1 cellular context compared by ENCODE assay signal in genomic region chr6:28335564-28336283, GRCh38.
A peak's percentile ranks its signal among the peaks of the same experiment; 100 is the strongest.
TF ChIP-seq lines count a peak whose summit lies in the region.

Gene ZSCAN31, minus strand, starts transcription at chr6:28336148. Its CDS starts 6,465 bp downstream, at chr6:28329683.

TF ChIP-seq in HEK293, 187 proteins besides CTCF, POLR2A, EP300 and RAD21 (continued from another document):
- TF ChIP-seq ZNF76 (tag by site-specific recombination; IDR thresholded peaks at IDR 0.05; ENCODE audit: borderline replicate concordance, low read depth) (0 out of 2 replicates have a peak, but pooled peaks have one; percentile 8), ZNF239 (tag by site-specific recombination; IDR thresholded peaks at IDR 0.05) (no peak), ZNF654 (tag by site-specific recombination; IDR thresholded peaks at IDR 0.05; ENCODE audit: low read depth) (peak; percentile 23; the same call in 1 of the 2 replicates), ZNF571 (tag by site-specific recombination; IDR thresholded peaks at IDR 0.05) (no peak), ZNF473 (tag by site-specific recombination; IDR thresholded peaks at IDR 0.05) (no peak), EGR2 (tag by site-specific recombination; IDR thresholded peaks at IDR 0.05; ENCODE audit: low read depth) (peak; percentile 89), ZNF433 (tag by site-specific recombination; IDR thresholded peaks at IDR 0.05; ENCODE audit: low read depth) (no peak), SCRT1 (tag by site-specific recombination; IDR thresholded peaks at IDR 0.05; ENCODE audit: borderline replicate concordance) (no peak), ZNF140 (tag by site-specific recombination; IDR thresholded peaks at IDR 0.05) (no peak), ZNF184 (tag by site-specific recombination; IDR thresholded peaks at IDR 0.05) (no peak; the same call in 1 of the 2 replicates), MYNN (tag by site-specific recombination; IDR thresholded peaks at IDR 0.05; ENCODE audit: borderline replicate concordance) (no peak), ZNF585B (tag by site-specific recombination; IDR thresholded peaks at IDR 0.05) (no peak), ZNF354C (tag by site-specific recombination; IDR thresholded peaks at IDR 0.05; ENCODE audit: borderline replicate concordance, low read depth) (no peak), ZNF394 (tag by site-specific recombination; IDR thresholded peaks at IDR 0.05; ENCODE audit: borderline replicate concordance) (0 out of 2 replicates have a peak, but pooled peaks have one; percentile 47)
- TF ChIP-seq, protein P1, sequence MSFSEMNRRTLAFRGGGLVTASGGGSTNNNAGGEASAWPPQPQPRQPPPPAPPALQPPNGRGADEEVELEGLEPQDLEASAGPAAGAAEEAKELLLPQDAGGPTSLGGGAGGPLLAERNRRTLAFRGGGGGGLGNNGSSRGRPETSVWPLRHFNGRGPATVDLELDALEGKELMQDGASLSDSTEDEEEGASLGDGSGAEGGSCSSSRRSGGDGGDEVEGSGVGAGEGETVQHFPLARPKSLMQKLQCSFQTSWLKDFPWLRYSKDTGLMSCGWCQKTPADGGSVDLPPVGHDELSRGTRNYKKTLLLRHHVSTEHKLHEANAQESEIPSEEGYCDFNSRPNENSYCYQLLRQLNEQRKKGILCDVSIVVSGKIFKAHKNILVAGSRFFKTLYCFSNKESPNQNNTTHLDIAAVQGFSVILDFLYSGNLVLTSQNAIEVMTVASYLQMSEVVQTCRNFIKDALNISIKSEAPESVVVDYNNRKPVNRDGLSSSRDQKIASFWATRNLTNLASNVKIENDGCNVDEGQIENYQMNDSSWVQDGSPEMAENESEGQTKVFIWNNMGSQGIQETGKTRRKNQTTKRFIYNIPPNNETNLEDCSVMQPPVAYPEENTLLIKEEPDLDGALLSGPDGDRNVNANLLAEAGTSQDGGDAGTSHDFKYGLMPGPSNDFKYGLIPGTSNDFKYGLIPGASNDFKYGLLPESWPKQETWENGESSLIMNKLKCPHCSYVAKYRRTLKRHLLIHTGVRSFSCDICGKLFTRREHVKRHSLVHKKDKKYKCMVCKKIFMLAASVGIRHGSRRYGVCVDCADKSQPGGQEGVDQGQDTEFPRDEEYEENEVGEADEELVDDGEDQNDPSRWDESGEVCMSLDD (tag by site-specific recombination; IDR thresholded peaks at IDR 0.05), result peak; percentile 90
- TF ChIP-seq, protein P2, sequence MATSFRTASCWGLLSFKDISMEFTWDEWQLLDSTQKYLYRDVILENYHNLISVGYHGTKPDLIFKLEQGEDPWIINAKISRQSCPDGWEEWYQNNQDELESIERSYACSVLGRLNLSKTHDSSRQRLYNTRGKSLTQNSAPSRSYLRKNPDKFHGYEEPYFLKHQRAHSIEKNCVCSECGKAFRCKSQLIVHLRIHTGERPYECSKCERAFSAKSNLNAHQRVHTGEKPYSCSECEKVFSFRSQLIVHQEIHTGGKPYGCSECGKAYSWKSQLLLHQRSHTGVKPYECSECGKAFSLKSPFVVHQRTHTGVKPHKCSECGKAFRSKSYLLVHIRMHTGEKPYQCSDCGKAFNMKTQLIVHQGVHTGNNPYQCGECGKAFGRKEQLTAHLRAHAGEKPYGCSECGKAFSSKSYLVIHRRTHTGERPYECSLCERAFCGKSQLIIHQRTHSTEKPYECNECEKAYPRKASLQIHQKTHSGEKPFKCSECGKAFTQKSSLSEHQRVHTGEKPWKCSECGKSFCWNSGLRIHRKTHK (tag by site-specific recombination; IDR thresholded peaks at IDR 0.05), result no peak
- TF ChIP-seq, protein P3, sequence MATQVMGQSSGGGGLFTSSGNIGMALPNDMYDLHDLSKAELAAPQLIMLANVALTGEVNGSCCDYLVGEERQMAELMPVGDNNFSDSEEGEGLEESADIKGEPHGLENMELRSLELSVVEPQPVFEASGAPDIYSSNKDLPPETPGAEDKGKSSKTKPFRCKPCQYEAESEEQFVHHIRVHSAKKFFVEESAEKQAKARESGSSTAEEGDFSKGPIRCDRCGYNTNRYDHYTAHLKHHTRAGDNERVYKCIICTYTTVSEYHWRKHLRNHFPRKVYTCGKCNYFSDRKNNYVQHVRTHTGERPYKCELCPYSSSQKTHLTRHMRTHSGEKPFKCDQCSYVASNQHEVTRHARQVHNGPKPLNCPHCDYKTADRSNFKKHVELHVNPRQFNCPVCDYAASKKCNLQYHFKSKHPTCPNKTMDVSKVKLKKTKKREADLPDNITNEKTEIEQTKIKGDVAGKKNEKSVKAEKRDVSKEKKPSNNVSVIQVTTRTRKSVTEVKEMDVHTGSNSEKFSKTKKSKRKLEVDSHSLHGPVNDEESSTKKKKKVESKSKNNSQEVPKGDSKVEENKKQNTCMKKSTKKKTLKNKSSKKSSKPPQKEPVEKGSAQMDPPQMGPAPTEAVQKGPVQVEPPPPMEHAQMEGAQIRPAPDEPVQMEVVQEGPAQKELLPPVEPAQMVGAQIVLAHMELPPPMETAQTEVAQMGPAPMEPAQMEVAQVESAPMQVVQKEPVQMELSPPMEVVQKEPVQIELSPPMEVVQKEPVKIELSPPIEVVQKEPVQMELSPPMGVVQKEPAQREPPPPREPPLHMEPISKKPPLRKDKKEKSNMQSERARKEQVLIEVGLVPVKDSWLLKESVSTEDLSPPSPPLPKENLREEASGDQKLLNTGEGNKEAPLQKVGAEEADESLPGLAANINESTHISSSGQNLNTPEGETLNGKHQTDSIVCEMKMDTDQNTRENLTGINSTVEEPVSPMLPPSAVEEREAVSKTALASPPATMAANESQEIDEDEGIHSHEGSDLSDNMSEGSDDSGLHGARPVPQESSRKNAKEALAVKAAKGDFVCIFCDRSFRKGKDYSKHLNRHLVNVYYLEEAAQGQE (tag by site-specific recombination; IDR thresholded peaks at IDR 0.05), result no peak; the same call in 1 of the 2 replicates
- TF ChIP-seq, protein P4, sequence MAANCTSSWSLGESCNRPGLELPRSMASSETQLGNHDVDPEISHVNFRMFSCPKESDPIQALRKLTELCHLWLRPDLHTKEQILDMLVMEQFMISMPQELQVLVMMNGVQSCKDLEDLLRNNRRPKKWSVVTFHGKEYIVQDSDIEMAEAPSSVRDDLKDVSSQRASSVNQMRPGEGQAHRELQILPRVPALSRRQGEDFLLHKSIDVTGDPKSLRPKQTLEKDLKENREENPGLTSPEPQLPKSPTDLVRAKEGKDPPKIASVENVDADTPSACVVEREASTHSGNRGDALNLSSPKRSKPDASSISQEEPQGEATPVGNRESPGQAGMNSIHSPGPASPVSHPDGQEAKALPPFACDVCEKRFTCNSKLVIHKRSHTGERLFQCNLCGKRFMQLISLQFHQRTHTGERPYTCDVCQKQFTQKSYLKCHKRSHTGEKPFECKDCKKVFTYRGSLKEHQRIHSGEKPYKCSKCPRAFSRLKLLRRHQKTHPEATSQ (tag by site-specific recombination; IDR thresholded peaks at IDR 0.05), result no peak
- TF ChIP-seq, protein P5, sequence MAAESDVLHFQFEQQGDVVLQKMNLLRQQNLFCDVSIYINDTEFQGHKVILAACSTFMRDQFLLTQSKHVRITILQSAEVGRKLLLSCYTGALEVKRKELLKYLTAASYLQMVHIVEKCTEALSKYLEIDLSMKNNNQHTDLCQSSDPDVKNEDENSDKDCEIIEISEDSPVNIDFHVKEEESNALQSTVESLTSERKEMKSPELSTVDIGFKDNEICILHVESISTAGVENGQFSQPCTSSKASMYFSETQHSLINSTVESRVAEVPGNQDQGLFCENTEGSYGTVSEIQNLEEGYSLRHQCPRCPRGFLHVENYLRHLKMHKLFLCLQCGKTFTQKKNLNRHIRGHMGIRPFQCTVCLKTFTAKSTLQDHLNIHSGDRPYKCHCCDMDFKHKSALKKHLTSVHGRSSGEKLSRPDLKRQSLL (tag by site-specific recombination; IDR thresholded peaks at IDR 0.05), result no peak
TF ChIP-seq in HEK293: peak in this region for 51.
